1 cellular context compared by ENCODE assay signal in the genomic region with DNA sequence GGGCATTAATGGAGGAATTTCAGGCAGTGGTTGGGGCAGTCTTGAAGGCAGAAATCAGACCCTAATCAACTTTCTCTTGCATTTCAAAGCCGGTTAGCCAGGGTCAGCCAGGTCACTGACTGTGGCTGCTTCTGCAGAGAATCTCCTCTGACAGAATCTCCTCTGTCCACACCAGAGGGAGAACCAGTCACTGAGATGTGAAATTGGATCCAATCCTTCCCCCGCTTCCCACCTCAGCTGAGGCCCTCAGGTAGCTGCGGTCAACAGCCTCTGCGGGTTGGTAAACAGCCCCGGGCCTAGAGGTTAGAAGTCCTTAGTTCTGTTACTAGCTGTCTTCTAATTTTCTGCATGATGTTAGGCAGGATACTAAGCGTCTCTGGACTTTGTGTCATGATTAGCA.
TF ChIP-seq lines count a peak whose summit lies in the region.

No MANE protein-coding gene starts in this region.

TF ChIP-seq in GM23338, 12 proteins besides CTCF, POLR2A, EP300 and RAD21 (continued from another document):
- TF ChIP-seq, protein P1, sequence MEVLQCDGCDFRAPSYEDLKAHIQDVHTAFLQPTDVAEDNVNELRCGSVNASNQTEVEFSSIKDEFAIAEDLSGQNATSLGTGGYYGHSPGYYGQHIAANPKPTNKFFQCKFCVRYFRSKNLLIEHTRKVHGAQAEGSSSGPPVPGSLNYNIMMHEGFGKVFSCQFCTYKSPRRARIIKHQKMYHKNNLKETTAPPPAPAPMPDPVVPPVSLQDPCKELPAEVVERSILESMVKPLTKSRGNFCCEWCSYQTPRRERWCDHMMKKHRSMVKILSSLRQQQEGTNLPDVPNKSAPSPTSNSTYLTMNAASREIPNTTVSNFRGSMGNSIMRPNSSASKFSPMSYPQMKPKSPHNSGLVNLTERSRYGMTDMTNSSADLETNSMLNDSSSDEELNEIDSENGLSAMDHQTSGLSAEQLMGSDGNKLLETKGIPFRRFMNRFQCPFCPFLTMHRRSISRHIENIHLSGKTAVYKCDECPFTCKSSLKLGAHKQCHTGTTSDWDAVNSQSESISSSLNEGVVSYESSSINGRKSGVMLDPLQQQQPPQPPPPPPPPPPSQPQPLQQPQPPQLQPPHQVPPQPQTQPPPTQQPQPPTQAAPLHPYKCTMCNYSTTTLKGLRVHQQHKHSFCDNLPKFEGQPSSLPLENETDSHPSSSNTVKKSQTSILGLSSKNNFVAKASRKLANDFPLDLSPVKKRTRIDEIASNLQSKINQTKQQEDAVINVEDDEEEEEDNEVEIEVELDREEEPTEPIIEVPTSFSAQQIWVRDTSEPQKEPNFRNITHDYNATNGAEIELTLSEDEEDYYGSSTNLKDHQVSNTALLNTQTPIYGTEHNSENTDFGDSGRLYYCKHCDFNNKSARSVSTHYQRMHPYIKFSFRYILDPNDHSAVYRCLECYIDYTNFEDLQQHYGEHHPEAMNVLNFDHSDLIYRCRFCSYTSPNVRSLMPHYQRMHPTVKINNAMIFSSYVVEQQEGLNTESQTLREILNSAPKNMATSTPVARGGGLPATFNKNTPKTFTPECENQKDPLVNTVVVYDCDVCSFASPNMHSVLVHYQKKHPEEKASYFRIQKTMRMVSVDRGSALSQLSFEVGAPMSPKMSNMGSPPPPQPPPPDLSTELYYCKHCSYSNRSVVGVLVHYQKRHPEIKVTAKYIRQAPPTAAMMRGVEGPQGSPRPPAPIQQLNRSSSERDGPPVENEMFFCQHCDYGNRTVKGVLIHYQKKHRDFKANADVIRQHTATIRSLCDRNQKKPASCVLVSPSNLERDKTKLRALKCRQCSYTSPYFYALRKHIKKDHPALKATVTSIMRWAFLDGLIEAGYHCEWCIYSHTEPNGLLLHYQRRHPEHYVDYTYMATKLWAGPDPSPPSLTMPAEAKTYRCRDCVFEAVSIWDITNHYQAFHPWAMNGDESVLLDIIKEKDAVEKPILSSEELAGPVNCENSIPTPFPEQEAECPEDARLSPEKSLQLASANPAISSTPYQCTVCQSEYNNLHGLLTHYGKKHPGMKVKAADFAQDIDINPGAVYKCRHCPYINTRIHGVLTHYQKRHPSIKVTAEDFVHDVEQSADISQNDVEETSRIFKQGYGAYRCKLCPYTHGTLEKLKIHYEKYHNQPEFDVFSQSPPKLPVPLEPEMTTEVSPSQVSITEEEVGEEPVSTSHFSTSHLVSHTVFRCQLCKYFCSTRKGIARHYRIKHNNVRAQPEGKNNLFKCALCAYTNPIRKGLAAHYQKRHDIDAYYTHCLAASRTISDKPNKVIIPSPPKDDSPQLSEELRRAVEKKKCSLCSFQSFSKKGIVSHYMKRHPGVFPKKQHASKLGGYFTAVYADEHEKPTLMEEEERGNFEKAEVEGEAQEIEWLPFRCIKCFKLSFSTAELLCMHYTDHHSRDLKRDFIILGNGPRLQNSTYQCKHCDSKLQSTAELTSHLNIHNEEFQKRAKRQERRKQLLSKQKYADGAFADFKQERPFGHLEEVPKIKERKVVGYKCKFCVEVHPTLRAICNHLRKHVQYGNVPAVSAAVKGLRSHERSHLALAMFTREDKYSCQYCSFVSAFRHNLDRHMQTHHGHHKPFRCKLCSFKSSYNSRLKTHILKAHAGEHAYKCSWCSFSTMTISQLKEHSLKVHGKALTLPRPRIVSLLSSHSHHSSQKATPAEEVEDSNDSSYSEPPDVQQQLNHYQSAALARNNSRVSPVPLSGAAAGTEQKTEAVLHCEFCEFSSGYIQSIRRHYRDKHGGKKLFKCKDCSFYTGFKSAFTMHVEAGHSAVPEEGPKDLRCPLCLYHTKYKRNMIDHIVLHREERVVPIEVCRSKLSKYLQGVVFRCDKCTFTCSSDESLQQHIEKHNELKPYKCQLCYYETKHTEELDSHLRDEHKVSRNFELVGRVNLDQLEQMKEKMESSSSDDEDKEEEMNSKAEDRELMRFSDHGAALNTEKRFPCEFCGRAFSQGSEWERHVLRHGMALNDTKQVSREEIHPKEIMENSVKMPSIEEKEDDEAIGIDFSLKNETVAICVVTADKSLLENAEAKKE (CRISPR knock-in tag; IDR thresholded peaks at IDR 0.05): no peak
- TF ChIP-seq ZNF331 (CRISPR knock-in tag; IDR thresholded peaks at IDR 0.05; ENCODE audit: low read depth): no peak
- no peak for TF ChIP-seq EZH2 (IDR thresholded peaks at IDR 0.05; ENCODE audit: low read depth, unreplicated experiment)
- TF ChIP-seq ZNF114 (CRISPR knock-in tag; IDR thresholded peaks at IDR 0.05): no peak
- no peak for TF ChIP-seq NANOG (IDR thresholded peaks at IDR 0.05; ENCODE audit: borderline replicate concordance)
- TF ChIP-seq POLR2AphosphoS5 (IDR thresholded peaks at IDR 0.05; ENCODE audit: low read depth): no peak
- no peak for TF ChIP-seq EZH2phosphoT487 (IDR thresholded peaks at IDR 0.05; ENCODE audit: unreplicated experiment)
- no peak for TF ChIP-seq JUNB (IDR thresholded peaks at IDR 0.05; ENCODE audit: unreplicated experiment)
- TF ChIP-seq, protein P2, sequence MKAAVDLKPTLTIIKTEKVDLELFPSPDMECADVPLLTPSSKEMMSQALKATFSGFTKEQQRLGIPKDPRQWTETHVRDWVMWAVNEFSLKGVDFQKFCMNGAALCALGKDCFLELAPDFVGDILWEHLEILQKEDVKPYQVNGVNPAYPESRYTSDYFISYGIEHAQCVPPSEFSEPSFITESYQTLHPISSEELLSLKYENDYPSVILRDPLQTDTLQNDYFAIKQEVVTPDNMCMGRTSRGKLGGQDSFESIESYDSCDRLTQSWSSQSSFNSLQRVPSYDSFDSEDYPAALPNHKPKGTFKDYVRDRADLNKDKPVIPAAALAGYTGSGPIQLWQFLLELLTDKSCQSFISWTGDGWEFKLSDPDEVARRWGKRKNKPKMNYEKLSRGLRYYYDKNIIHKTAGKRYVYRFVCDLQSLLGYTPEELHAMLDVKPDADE (IDR thresholded peaks at IDR 0.05): no peak
- TF ChIP-seq STAT1 (IDR thresholded peaks at IDR 0.05; ENCODE audit: unreplicated experiment): no peak
